In the genomic region with DNA sequence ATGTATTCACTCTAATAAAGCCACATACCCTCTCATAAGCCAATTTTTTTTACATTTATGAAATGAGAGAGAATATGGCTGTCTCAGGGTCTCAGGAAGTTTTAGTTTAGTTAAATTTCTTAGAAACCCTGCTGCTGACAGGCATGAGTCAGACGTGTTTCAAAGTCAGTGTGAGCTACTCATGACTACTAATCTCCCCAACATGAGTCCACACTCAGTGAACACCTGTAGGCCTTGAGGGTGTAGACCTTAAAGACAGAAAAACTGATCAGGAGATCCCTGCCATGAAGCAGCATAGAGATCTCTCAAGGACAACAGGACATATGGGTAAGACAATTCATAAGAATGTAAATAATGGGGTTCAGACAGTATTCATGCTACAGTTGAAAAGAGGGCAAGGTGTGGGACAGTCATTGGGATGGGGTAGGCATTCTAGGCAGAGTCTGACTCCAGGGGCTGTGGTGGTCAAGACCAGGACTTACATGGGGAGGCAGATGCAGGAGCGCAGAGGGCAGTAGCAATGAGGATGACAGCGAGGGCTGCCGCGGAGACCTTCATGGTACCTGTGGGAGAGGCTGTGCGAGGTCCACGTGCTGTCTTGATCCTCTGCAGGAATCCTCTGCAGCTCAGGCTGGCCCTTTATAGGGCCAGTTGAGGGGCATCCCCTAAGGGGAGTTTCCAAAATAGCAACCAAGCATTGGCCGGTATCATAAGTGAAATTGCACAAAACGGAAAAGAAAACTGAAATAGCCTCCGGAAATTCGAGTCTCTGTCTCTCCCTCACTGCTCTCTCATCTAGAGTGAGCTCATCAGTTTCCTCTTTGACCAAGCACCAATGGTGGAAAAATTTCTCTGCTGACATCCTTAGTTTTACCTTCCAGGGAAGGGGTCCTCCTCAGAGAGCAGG, we compare ENCODE assay signal across 9 cellular contexts. TPM values are rescaled to one million over a fixed set of nuclear protein-coding genes. Genes with fewer than 3 reads are reported as not detected.
A peak's percentile ranks its signal among the peaks of the same experiment; 100 is the strongest.
DNase-seq lines count a peak whose midpoint lies in the region; ATAC-seq and TF ChIP-seq lines count a peak whose summit lies in the region.
"Had no signal": no experiment of that assay in that cellular context is flagged by ENCODE, and none has a peak within 500 bp of the region (broad histone marks: within the 10 kb centered on the region; RNA-seq: fewer than 3 reads in every experiment).

A gene (minus strand): TSS at position 613 of the 907 bp plus-strand sequence.

- peak; percentile 24 for DNase-seq in stimulated activated naive CD4-positive, alpha-beta T cell treated with Interleukin-2 at 50 U/mL for 16 hours (lab: John Stamatoyannopoulos, UW)
- DNase-seq in stimulated activated naive CD4-positive, alpha-beta T cell (lab: John Stamatoyannopoulos, UW): no peak
- peak; percentile 70 for DNase-seq in epithelial cell of esophagus (ENCODE audit: low read depth)
- no peak for DNase-seq in posterior vena cava (ENCODE audit: low spot score)
- DNase-seq in dedifferentiated amniotic fluid mesenchymal stem cell (ENCODE audit: extremely low spot score): no peak
- no peak for DNase-seq in NCI-H187 (lab: John Stamatoyannopoulos, UW)

- H3K4me3 ChIP-seq in epithelial cell of esophagus (ENCODE audit: low read length): no peak within 1 kb of the TSS
- H3K4me3 ChIP-seq: cardiac muscle cell had no signal

- peak; percentile 86 for ATAC-seq in HG03064 (IDR thresholded peaks at IDR 0.05; ENCODE audit: low read depth, unreplicated experiment)

- intact Hi-C loops in T-helper 1 cell treated with Interleukin-12 subunit alpha and Interleukin-12 subunit beta and Interleukin-4 antibody, amounts not matched to agents 30 ng/mL and 1 ng/mL, for 36 hours (cut with micrococcal nuclease): loop anchor here (1.0 to 2.0 kb wide), 3 partner anchors 9 to 71 kb away; a partner anchor contains a TSS
- intact Hi-C loops in posterior vena cava (cut with DNase I): no loop called here

- no peak for TF ChIP-seq CTCF in epithelial cell of esophagus (IDR thresholded peaks at IDR 0.05; ENCODE audit: insufficient read depth, low read depth, low read length, missing control alignments)

RNA-seq across cellular contexts. Expression of the gene that starts here (rescaled TPM):
- 112 and 114 TPM in 2 replicates for total RNA-seq in T-helper 1 cell treated with Interleukin-12 subunit alpha and Interleukin-12 subunit beta and Interleukin-4 antibody, amounts not matched to agents 30 ng/mL and 1 ng/mL, for 36 hours
- total RNA-seq in posterior vena cava: 1 to 10 TPM; 2.1 to 3.2 TPM
- total RNA-seq: cardiac muscle cell had no signal

Comparison
In these comparisons a context has a peak if more than half of its experiments do, and no peak if none do; other contexts are left out.
1. RNA of the gene that starts here (total RNA-seq): 112 to 114 TPM in T-helper 1 cell treated with Interleukin-12 subunit alpha and Interleukin-12 subunit beta and Interleukin-4 antibody, amounts not matched to agents 30 ng/mL and 1 ng/mL, for 36 hours; 2.1 to 3.2 TPM in posterior vena cava; every median in the first group is over 10 times any median in the second.
2. DNase-seq: peak in stimulated activated naive CD4-positive, alpha-beta T cell treated with Interleukin-2 at 50 U/mL for 16 hours (single experiment) and epithelial cell of esophagus (single experiment); none in stimulated activated naive CD4-positive, alpha-beta T cell (0 of 6), posterior vena cava (single experiment), dedifferentiated amniotic fluid mesenchymal stem cell (single experiment) and NCI-H187 (0 of 2).